ENCODE assay signal across 1 cellular context in genomic region chr6:35524380-35525020, GRCh38.
TF ChIP-seq lines count a peak whose summit lies in the region.

No MANE protein-coding gene starts in this region.

TF ChIP-seq in K562, 482 proteins besides CTCF, POLR2A, EP300 and RAD21:
- TF ChIP-seq CEBPG (CRISPR knock-in tag; IDR thresholded peaks at IDR 0.05) (no peak), CEBPG (tag; conservative IDR thresholded peaks at IDR 0.05 in 1 of 2, IDR thresholded peaks at IDR 0.05 in 1 of 2) (0 out of 4 replicates have a peak, but pooled peaks of 1 of the 2 experiments have one; percentile 10), ZNF146 (CRISPR knock-in tag; IDR thresholded peaks at IDR 0.05; ENCODE audit: unreplicated experiment) (peak; percentile 41), VEZF1 (CRISPR knock-in tag; IDR thresholded peaks at IDR 0.05) (no peak), SIN3A (IDR thresholded peaks at IDR 0.05; ENCODE audit: borderline replicate concordance in 2 of 2, control insufficient read depth in 1 of 2, low read depth in 2 of 2, low read length in 2 of 2) (no peak), E2F4 (CRISPR knock-in tag; IDR thresholded peaks at IDR 0.05; ENCODE audit: low read depth) (no peak)
